Comparison of ENCODE assay signal across 8 cellular contexts in the genomic region with DNA sequence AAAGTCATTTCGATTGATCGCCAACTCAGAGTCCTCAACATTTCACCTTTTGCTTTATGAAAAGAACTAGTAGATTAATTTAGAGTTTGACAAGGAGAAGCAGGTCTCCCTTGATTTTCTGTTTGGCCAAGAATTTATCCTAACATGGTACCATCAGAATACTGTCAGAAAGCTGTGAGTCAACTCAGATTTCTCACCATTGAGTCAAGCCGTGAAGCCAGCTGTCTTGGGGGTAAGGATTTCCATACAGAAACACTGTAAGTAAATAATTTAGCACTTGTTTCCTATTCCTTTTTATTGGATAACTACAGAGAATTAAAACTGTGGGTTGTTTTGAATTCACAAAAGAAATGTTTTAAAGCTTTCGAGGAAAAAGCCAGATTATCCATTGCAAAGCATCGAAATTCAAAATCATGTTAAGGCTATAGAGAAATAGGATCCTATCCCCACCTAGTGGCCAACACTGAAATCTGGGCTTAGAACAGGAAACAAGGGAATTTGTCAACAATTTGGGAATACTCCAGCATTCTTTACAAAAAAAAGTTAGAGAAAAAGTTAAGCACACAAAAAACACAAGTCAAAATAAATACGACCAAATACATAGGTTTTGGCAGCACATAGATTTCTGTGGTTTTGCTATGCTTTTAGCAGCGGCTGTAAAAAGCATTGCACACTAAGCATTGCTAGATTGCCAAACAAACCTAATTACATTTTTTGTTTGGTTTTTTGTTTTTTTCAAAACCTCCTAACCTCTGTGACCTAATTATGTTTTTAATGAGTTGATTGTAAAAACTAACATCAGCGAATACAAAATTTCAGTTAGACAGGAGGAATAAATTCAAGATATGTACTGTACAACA.
DNase-seq lines count a peak whose midpoint lies in the region; ATAC-seq and TF ChIP-seq lines count a peak whose summit lies in the region.
"Had no signal": no experiment of that assay in that cellular context is flagged by ENCODE, and none has a peak within 500 bp of the region (broad histone marks: within the 10 kb centered on the region; RNA-seq: fewer than 3 reads in every experiment).

No MANE protein-coding gene starts in this region.

- H3K9me3 ChIP-seq in Loucy (ENCODE audit: insufficient read depth, low read depth, low read length): no peaks in the 10 kb centered on the region

- no peaks in the 10 kb centered on the region for H3K4me1 ChIP-seq in Loucy (ENCODE audit: insufficient read depth, low read length, poor library complexity, severe bottlenecking)

- H3K9ac ChIP-seq in Loucy (ENCODE audit: low read depth, low read length, poor library complexity, severe bottlenecking): no peak overlapping the region

- ATAC-seq in GM18870 (IDR thresholded peaks at IDR 0.05; ENCODE audit: unreplicated experiment) (no peak), HG03025 (IDR thresholded peaks at IDR 0.05; ENCODE audit: low FRiP score, unreplicated experiment) (no peak)

- H3F3A ChIP-seq in Loucy (ENCODE audit: low read depth): no peaks in the 10 kb centered on the region

- no peak overlapping the region for H3K4me2 ChIP-seq in Loucy (ENCODE audit: low read depth, low read length, poor library complexity, severe bottlenecking)

- peak; percentile 91 for TF ChIP-seq CTCF in Loucy (conservative IDR thresholded peaks at IDR 0.05; ENCODE audit: low read length)
- peak; percentile 84 for TF ChIP-seq CTCF in astrocyte of the cerebellum (IDR thresholded peaks at IDR 0.05; ENCODE audit: low read depth, low read length, missing control alignments)

- H3K79me2 ChIP-seq in Loucy (ENCODE audit: insufficient read depth, low read length): no peaks in the 10 kb centered on the region

- no peaks in the 10 kb centered on the region for H4K20me1 ChIP-seq in Loucy (ENCODE audit: insufficient read depth, low read length, poor library complexity, severe bottlenecking)

- H3K36me3 ChIP-seq in Loucy (ENCODE audit: insufficient read depth, low read length): no peaks in the 10 kb centered on the region

- H3K4me3 ChIP-seq in Loucy (ENCODE audit: low read length, poor library complexity, severe bottlenecking) (no peak overlapping the region), astrocyte of the cerebellum (ENCODE audit: low read depth, low read length) (no peak overlapping the region)

- DNase-seq in GM03348 (ENCODE audit: low spot score) (peak; percentile 78), astrocyte of the cerebellum (ENCODE audit: low read depth) (peak; percentile 32), kidney glomerular epithelial cell (lab: John Stamatoyannopoulos, UW) (peak; percentile 58)
- DNase-seq in stimulated activated CD4-positive, alpha-beta T cell treated with anti-CD3 and anti-CD28 coated beads, Interleukin-4, amount 100 ng/mL, for 24 hours: no peak
- DNase-seq: right cardiac atrium had no signal

- no peaks in the 10 kb centered on the region for H3K27me3 ChIP-seq in Loucy (ENCODE audit: insufficient read depth, low read length, poor library complexity, severe bottlenecking)

- no peaks in the 10 kb centered on the region for H3K9me2 ChIP-seq in Loucy (replicated peaks; ENCODE audit: low read depth, low read length)

- no peak overlapping the region for H2AFZ ChIP-seq in Loucy (ENCODE audit: low read length)

- in situ Hi-C loops in astrocyte of the cerebellum (cut with HindIII; ENCODE audit: low sequenced_read_pairs): no loop called here
